ENCODE assay signal across 17 cellular contexts in the genomic region with DNA sequence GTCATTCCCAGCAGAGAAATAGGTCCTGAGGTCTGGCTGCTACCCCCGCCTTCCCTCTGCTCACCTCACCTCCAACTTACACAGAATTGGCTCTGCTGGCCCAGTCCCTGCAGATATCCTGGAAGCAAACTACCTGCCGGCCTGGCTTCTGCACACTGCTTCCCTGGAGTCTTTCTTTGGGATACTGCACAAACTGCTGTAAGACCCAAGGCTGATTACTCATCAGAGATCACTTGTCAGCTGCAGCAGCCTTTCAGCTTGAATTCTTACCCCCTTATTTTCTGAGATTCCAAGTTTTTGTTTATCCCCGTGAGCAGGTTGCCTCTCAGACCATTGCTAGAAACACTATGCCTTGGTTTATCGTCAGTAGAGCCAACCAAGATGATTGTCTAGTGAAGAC.
"Had no signal": no experiment of that assay in that cellular context is flagged by ENCODE, and none has a peak within 500 bp of the region (broad histone marks: within the 10 kb centered on the region; RNA-seq: fewer than 3 reads in every experiment).

No MANE protein-coding gene starts in this region.

- H3K9ac ChIP-seq: neural progenitor cell had no signal

- H3K36me3 ChIP-seq: colonic mucosa, neural progenitor cell, right lobe of liver, upper lobe of left lung had no signal

- H3K4me1 ChIP-seq: colonic mucosa, neural progenitor cell, psoas muscle, right lobe of liver had no signal

- H3K4me3 ChIP-seq: colonic mucosa, mucosa of descending colon, neural progenitor cell, psoas muscle, right lobe of liver, smooth muscle cell, testis, upper lobe of left lung had no signal

- H3K27ac ChIP-seq: colonic mucosa, neural progenitor cell, psoas muscle, right lobe of liver, upper lobe of left lung had no signal

- H3K27me3 ChIP-seq: colonic mucosa, neural progenitor cell, right lobe of liver, testis, upper lobe of left lung had no signal

- H3K9me3 ChIP-seq: colonic mucosa, mucosa of descending colon, psoas muscle, right lobe of liver, testis, upper lobe of left lung had no signal

- DNase-seq: activated CD4-positive, alpha-beta memory T cell treated with anti-CD3 and anti-CD28 coated beads, Interleukin-2, amount 10 ng/mL, durations not matched to agents 7 days and 5 days; activated CD4-positive, alpha-beta T cell treated with anti-CD3 and anti-CD28 coated beads for 36 hours; activated naive CD4-positive, alpha-beta T cell treated with Interleukin-2 at 50 U/mL for 16 hours; activated naive CD8-positive, alpha-beta T cell treated with anti-CD3 and anti-CD28 coated beads, Interleukin-2, amount 10 ng/mL, durations not matched to agents 7 days and 5 days; activated T-cell treated with anti-CD3 and anti-CD28 coated beads, Interleukin-2, amount 50 U/mL, for 1 hour; caudate nucleus; colonic mucosa; kidney glomerular epithelial cell; mucosa of descending colon; naive thymus-derived CD4-positive, alpha-beta T cell; psoas muscle; right lobe of liver; stimulated activated CD4-positive, alpha-beta T cell treated with anti-CD3 and anti-CD28 coated beads, Interleukin-4, amount 100 ng/mL, for 24 hours; upper lobe of left lung had no signal

- H3K4me2 ChIP-seq: neural progenitor cell, smooth muscle cell had no signal

- H2AFZ ChIP-seq: neural progenitor cell had no signal
